ENCODE assay signal across 25 cellular contexts in the genomic region with DNA sequence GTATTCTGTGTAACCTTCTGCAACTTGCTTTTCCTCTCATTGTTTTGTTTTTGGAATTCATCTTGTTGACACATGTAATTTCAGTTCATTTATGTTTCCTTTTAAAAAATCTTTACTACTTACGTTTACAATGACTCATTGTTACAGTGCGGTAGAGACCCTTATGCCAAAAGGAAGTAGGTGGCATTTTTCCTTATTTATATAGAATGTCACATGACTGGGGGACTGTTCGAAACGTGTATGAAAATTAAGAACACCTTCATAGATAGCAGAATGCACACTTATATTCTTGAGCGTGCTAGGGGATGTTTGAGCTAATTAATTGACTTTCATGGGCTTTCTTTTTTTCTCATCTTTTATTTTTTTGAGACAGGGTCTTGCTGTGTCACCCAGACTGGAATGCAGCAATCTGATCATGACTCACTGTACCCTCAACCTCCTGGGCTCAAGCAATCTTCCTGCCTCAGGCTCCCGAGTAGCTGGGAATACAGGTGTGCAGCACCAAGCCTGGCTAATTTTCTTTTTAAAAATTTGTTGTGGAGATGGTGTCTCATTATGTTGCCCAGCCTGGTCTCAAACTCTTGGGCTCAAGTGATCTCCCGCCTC. TPM values are rescaled to one million over a fixed set of nuclear protein-coding genes. Genes with fewer than 3 reads are reported as not detected.
DNase-seq lines count a peak whose midpoint lies in the region; ATAC-seq, FAIRE-seq and TF ChIP-seq lines count a peak whose summit lies in the region.
"Had no signal": no experiment of that assay in that cellular context is flagged by ENCODE, and none has a peak within 500 bp of the region (broad histone marks: within the 10 kb centered on the region; RNA-seq: fewer than 3 reads in every experiment).

No MANE protein-coding gene starts in this region.

- ATAC-seq in HG02840 (IDR thresholded peaks at IDR 0.05; ENCODE audit: low FRiP score, unreplicated experiment) (no peak), psoas muscle (no peak)
- ATAC-seq: heart right ventricle; natural killer cell treated with Interleukin-12 subunit alpha and Interleukin-12 subunit beta and Interleukin-15 and Interleukin-18, amount 100 ng/mL, for 72 hours had no signal

- FAIRE-seq in colon (lab: Jason Lieb, UNC), result peak; percentile 49
- FAIRE-seq: D721Med had no signal

- H3K4me1 Mint-ChIP-seq in nephron, result peaks cover 25% of the 10 kb centered on the region
- peaks cover 3% of the 10 kb centered on the region for H3K4me1 Mint-ChIP-seq in T-helper 2 cell treated with Interferon-gamma antibody and Interleukin-4, amounts not matched to agents 5 μg/mL and 100 μg/mL, for 36 hours (ENCODE audit: low read depth)

- TF ChIP-seq CTCF in nephron (IDR thresholded peaks at IDR 0.05; ENCODE audit: unreplicated experiment in 3 of 3) (no peak), psoas muscle (IDR thresholded peaks at IDR 0.05) (no peak)

- peak overlapping the region in 2 of 3 experiments; percentile 34 to 39 for H3K27ac Mint-ChIP-seq in nephron
- no peak overlapping the region for H3K27ac Mint-ChIP-seq in T-helper 2 cell treated with Interferon-gamma antibody and Interleukin-4, amounts not matched to agents 5 μg/mL and 100 μg/mL, for 36 hours
- H3K27ac Mint-ChIP-seq: activated B cell treated with CpG ODN at 0.5 μM for 24 hours; activated naive CD8-positive, alpha-beta T cell; natural killer cell treated with Interleukin-12 subunit alpha and Interleukin-12 subunit beta and Interleukin-15 and Interleukin-18, amount 100 ng/mL, for 72 hours had no signal

- H3K4me3 ChIP-seq in psoas muscle, result no peak overlapping the region
- H3K4me3 ChIP-seq: cardiac muscle cell, heart right ventricle, SJCRH30, skin epidermis had no signal

- peaks cover 0 to 40% (median 0%) of the 10 kb centered on the region in 3 donors for H3K27me3 ChIP-seq in psoas muscle (ENCODE audit: insufficient read depth in 3 of 3, low read length in 2 of 3)
- H3K27me3 ChIP-seq: cardiac muscle cell, SJCRH30 had no signal

- no peaks in the 10 kb centered on the region for H3K4me1 ChIP-seq in psoas muscle

- DNase-seq in DMS53 (lab: John Stamatoyannopoulos, UW) (peak; percentile 72), NCI-H526 treated with DMSO at 0.1 percent for 48 hours (lab: John Stamatoyannopoulos, UW) (peak; percentile 21), psoas muscle (no peak)
- DNase-seq in T-helper 2 cell treated with Interferon-gamma antibody and Interleukin-4, amounts not matched to agents 5 μg/mL and 100 μg/mL, for 36 hours (ENCODE audit: low spot score), result no peak
- DNase-seq: activated B cell treated with CpG ODN at 0.5 μM for 24 hours; activated CD8-positive, alpha-beta memory T cell treated with anti-CD3 and anti-CD28 coated beads for 24 hours; AML-193; effector CD4-positive, alpha-beta T cell; GDM1; heart right ventricle; mesendoderm; NCI-H1930; NCI-H510A treated with DMSO at 0.1 percent for 48 hours; posterior cingulate gyrus; SJCRH30; stimulated activated CD4-positive, alpha-beta T cell treated with anti-CD3 and anti-CD28 coated beads, Interleukin-2, amount 100 ng/mL, for 48 hours had no signal

- H3K9me3 ChIP-seq in psoas muscle, result no peaks in the 10 kb centered on the region
- H3K9me3 ChIP-seq: heart right ventricle, SJCRH30 had no signal

- no peaks in the 10 kb centered on the region for H3K36me3 ChIP-seq in psoas muscle (ENCODE audit: insufficient read depth in 1 of 2, low read depth in 1 of 2)
- H3K36me3 ChIP-seq: cardiac muscle cell, heart right ventricle, SJCRH30 had no signal

- no peak overlapping the region for H3K27ac ChIP-seq in psoas muscle
- H3K27ac ChIP-seq: cardiac muscle cell, heart right ventricle, SJCRH30, skin epidermis had no signal

- no peaks in the 10 kb centered on the region for H3K9me3 Mint-ChIP-seq in nephron
- H3K9me3 Mint-ChIP-seq in T-helper 2 cell treated with Interferon-gamma antibody and Interleukin-4, amounts not matched to agents 5 μg/mL and 100 μg/mL, for 36 hours, result no peaks in the 10 kb centered on the region
- H3K9me3 Mint-ChIP-seq: activated B cell treated with CpG ODN at 0.5 μM for 24 hours; natural killer cell treated with Interleukin-12 subunit alpha and Interleukin-12 subunit beta and Interleukin-15 and Interleukin-18, amount 100 ng/mL, for 72 hours had no signal

- WGBS in psoas muscle, 3 donors, result 69 to 74% (median 73%) methylated on average over 7 of the region's 7 CpGs

- H3K27me3 Mint-ChIP-seq in nephron (ENCODE audit: low read depth), result peaks cover 3% of the 10 kb centered on the region
- peaks cover 9% of the 10 kb centered on the region for H3K27me3 Mint-ChIP-seq in T-helper 2 cell treated with Interferon-gamma antibody and Interleukin-4, amounts not matched to agents 5 μg/mL and 100 μg/mL, for 36 hours (ENCODE audit: low read depth)
- H3K27me3 Mint-ChIP-seq: activated B cell treated with CpG ODN at 0.5 μM for 24 hours had no signal

- H3K36me3 Mint-ChIP-seq in nephron (ENCODE audit: low read depth), result no peaks in the 10 kb centered on the region
- H3K36me3 Mint-ChIP-seq in T-helper 2 cell treated with Interferon-gamma antibody and Interleukin-4, amounts not matched to agents 5 μg/mL and 100 μg/mL, for 36 hours (ENCODE audit: low read depth), result no peaks in the 10 kb centered on the region
- H3K36me3 Mint-ChIP-seq: activated naive CD8-positive, alpha-beta T cell; natural killer cell treated with Interleukin-12 subunit alpha and Interleukin-12 subunit beta and Interleukin-15 and Interleukin-18, amount 100 ng/mL, for 72 hours had no signal

- no peak overlapping the region for H3K4me3 Mint-ChIP-seq in nephron
- H3K4me3 Mint-ChIP-seq in T-helper 2 cell treated with Interferon-gamma antibody and Interleukin-4, amounts not matched to agents 5 μg/mL and 100 μg/mL, for 36 hours, result no peak overlapping the region
- H3K4me3 Mint-ChIP-seq: activated B cell treated with CpG ODN at 0.5 μM for 24 hours; activated naive CD8-positive, alpha-beta T cell; natural killer cell treated with Interleukin-12 subunit alpha and Interleukin-12 subunit beta and Interleukin-15 and Interleukin-18, amount 100 ng/mL, for 72 hours had no signal

- intact Hi-C loops in psoas muscle (cut with DNase I), result no loop called here

RNA-seq across cellular contexts. Expression of a gene that starts 7.3 kb away (rescaled TPM):
- 1 to 10 TPM in 2 of 4 donors, under 1 TPM in 2; 0.84 to 2.3 (median 1.1) TPM for total RNA-seq in psoas muscle
- under 1 TPM; 0.16 to 0.39 (median 0.17) TPM for polyA plus RNA-seq in psoas muscle
- total RNA-seq: T-helper 2 cell treated with Interferon-gamma antibody and Interleukin-4, amounts not matched to agents 100 ng/mL and 5 ng/mL, for 36 hours had no signal

Comparison
In these comparisons a context has a peak if more than half of its experiments do, and no peak if none do; other contexts are left out.
1. DNase-seq: peak in DMS53 (single experiment) and NCI-H526 treated with DMSO at 0.1 percent for 48 hours (single experiment); none in psoas muscle (0 of 2) and T-helper 2 cell treated with Interferon-gamma antibody and Interleukin-4, amounts not matched to agents 5 μg/mL and 100 μg/mL, for 36 hours (single experiment).